Comparison of ENCODE assay signal across 9 cellular contexts in genomic region chr11:68269414-68270081, GRCh38. TPM values are rescaled to one million over a fixed set of nuclear protein-coding genes. Genes with fewer than 3 reads are reported as not detected.
DNase-seq lines count a peak whose midpoint lies in the region; ATAC-seq and TF ChIP-seq lines count a peak whose summit lies in the region.
"Had no signal": no experiment of that assay in that cellular context is flagged by ENCODE, and none has a peak within 500 bp of the region (broad histone marks: within the 10 kb centered on the region; RNA-seq: fewer than 3 reads in every experiment).

No MANE protein-coding gene starts in this region.

- peaks cover 6% of the 10 kb centered on the region for H3K9me3 Mint-ChIP-seq in Caco-2 (ENCODE audit: unreplicated experiment)
- no peaks in the 10 kb centered on the region for H3K9me3 Mint-ChIP-seq in endodermal cell
- H3K9me3 Mint-ChIP-seq in osteocyte (ENCODE audit: unreplicated experiment), result no peaks in the 10 kb centered on the region
- H3K9me3 Mint-ChIP-seq: activated naive CD4-positive, alpha-beta T cell treated with anti-CD3 and anti-CD28 coated beads, Interleukin-2, amount 50 U/mL, for 72 hours had no signal

- CTCF ChIA-PET in Caco-2 (lab: Charles Lee) (interaction anchor here (2.6 to 3.2 kb wide), 2 partner anchors 12 to 29 kb away, joined by 25 to 55 read pairs; no protein-coding TSS in a partner anchor), OCI-LY7 (lab: Charles Lee; ENCODE audit: unreplicated experiment) (no interaction called here)

- H3K9me3 ChIP-seq in Caco-2 (no peaks in the 10 kb centered on the region), OCI-LY7 (ENCODE audit: low read length) (peaks cover 5% of the 10 kb centered on the region; the same call in 1 of the 2 replicates), endodermal cell (ENCODE audit: control insufficient read depth, low read length) (no peaks in the 10 kb centered on the region), upper lobe of right lung (no peaks in the 10 kb centered on the region)

- peaks cover 18% of the 10 kb centered on the region for H3K4me1 ChIP-seq in Caco-2
- H3K4me1 ChIP-seq in OCI-LY7 (ENCODE audit: insufficient read depth, low read length, poor library complexity, severe bottlenecking), result peaks cover 76% of the 10 kb centered on the region
- H3K4me1 ChIP-seq in endodermal cell (ENCODE audit: control insufficient read depth, insufficient read depth, low read length), result no peaks in the 10 kb centered on the region
- peaks cover 25% of the 10 kb centered on the region for H3K4me1 ChIP-seq in upper lobe of right lung

- H3K4me2 ChIP-seq in OCI-LY7 (ENCODE audit: low read length), result peak overlapping the region; percentile 86

- H3K27me3 Mint-ChIP-seq in Caco-2 (ENCODE audit: insufficient read depth, unreplicated experiment) (no peaks in the 10 kb centered on the region), endodermal cell (ENCODE audit: insufficient read depth) (no peaks in the 10 kb centered on the region), osteocyte (ENCODE audit: unreplicated experiment) (no peaks in the 10 kb centered on the region)

- TF ChIP-seq CTCF in Caco-2 (IDR thresholded peaks at IDR 0.05; ENCODE audit: insufficient read depth in 1 of 2, low read depth in 1 of 2, low read length in 1 of 2, severe bottlenecking in 1 of 2, unreplicated experiment in 1 of 2) (no peak), OCI-LY7 (conservative IDR thresholded peaks at IDR 0.05; ENCODE audit: low read length) (no peak), endodermal cell (conservative IDR thresholded peaks at IDR 0.05) (no peak), osteocyte (IDR thresholded peaks at IDR 0.05) (no peak), upper lobe of right lung (IDR thresholded peaks at IDR 0.05) (no peak)

- H3K27ac ChIP-seq in OCI-LY7 (ENCODE audit: low read depth, low read length, poor library complexity, severe bottlenecking) (peak overlapping the region; percentile 96), endodermal cell (ENCODE audit: low read depth, low read length) (no peak overlapping the region), upper lobe of right lung (no peak overlapping the region)

- H3K4me3 Mint-ChIP-seq in Caco-2 (ENCODE audit: unreplicated experiment) (peak overlapping the region; percentile 33), endodermal cell (no peak overlapping the region), osteocyte (ENCODE audit: unreplicated experiment) (peak overlapping the region; percentile 96)

- BruUV-seq in Caco-2 (replicated peaks; lab: Mats Ljungman, UMichigan) (no TSS peak), OCI-LY7 (replicated peaks; lab: Mats Ljungman, UMichigan) (no TSS peak)

- no peak overlapping the region for H3K9ac ChIP-seq in endodermal cell (ENCODE audit: extremely low read depth, low read length, poor library complexity, severe bottlenecking)

- no peak for ATAC-seq in HG03159 (IDR thresholded peaks at IDR 0.05; ENCODE audit: unreplicated experiment)
- no peak for ATAC-seq in HG03565 (IDR thresholded peaks at IDR 0.05; ENCODE audit: unreplicated experiment)
- no peak for ATAC-seq in GM18858 (IDR thresholded peaks at IDR 0.05; ENCODE audit: unreplicated experiment)
- ATAC-seq in upper lobe of right lung, result no peak
- ATAC-seq: activated naive CD4-positive, alpha-beta T cell treated with anti-CD3 and anti-CD28 coated beads, Interleukin-2, amount 50 U/mL, for 72 hours had no signal

- H3K4me3 ChIP-seq in Caco-2 (ENCODE audit: low read depth, low read length) (no peak overlapping the region), OCI-LY7 (ENCODE audit: low read depth, low read length, poor library complexity, severe bottlenecking) (peak overlapping the region; percentile 83), endodermal cell (ENCODE audit: low read length) (peak overlapping the region; percentile 13), upper lobe of right lung (no peak overlapping the region)

- H3K27ac Mint-ChIP-seq in Caco-2 (ENCODE audit: unreplicated experiment) (peak overlapping the region; percentile 98), endodermal cell (peak overlapping the region; percentile 2), osteocyte (ENCODE audit: unreplicated experiment) (peak overlapping the region; percentile 97)

- WGBS in endodermal cell (ENCODE audit: insufficient coverage in 1 of 2, insufficient read length in 1 of 2), 2 experiments, result 91 to 95% methylated on average over 7 to 10 of the region's 10 CpGs

- no peaks in the 10 kb centered on the region for H4K20me1 ChIP-seq in OCI-LY7 (ENCODE audit: insufficient read depth, low read length)

- intact Hi-C loops in Caco-2 (cut with micrococcal nuclease; ENCODE audit: unreplicated experiment), result loop anchor here (2.0 to 10.0 kb wide), 4 partner anchors 27 to 155 kb away; no protein-coding TSS in a partner anchor
- intact Hi-C loops in OCI-LY7 (cut with micrococcal nuclease; ENCODE audit: unreplicated experiment), result loop anchor here (10.0 kb wide), 1 partner anchor 265 kb away; the partner anchor contains the start of gene UNC93B1
- intact Hi-C loops in upper lobe of right lung (cut with DNase I), result no loop called here

- H3K27me3 ChIP-seq in Caco-2 (replicated peaks; ENCODE audit: control insufficient read depth, insufficient read depth, low read length) (no peaks in the 10 kb centered on the region), endodermal cell (ENCODE audit: control insufficient read depth, insufficient read depth, low read length, poor library complexity, severe bottlenecking) (no peaks in the 10 kb centered on the region), upper lobe of right lung (no peaks in the 10 kb centered on the region)

- no peak overlapping the region for H2AFZ ChIP-seq in OCI-LY7 (ENCODE audit: low read length)

- H3K79me2 ChIP-seq in OCI-LY7 (ENCODE audit: insufficient read depth, low read depth, low read length), result peaks cover 59% of the 10 kb centered on the region

- POLR2A ChIA-PET in Caco-2 (lab: Charles Lee) (interaction anchor here (1.4 kb wide), 1 partner anchor 28 kb away, joined by 3 read pairs; no protein-coding TSS in a partner anchor), OCI-LY7 (lab: Charles Lee) (no interaction called here)

- H3K36me3 Mint-ChIP-seq in Caco-2 (ENCODE audit: insufficient read depth, unreplicated experiment) (peaks cover 48% of the 10 kb centered on the region), endodermal cell (ENCODE audit: low read depth) (peaks cover 29% of the 10 kb centered on the region), osteocyte (ENCODE audit: unreplicated experiment) (peaks cover 22% of the 10 kb centered on the region)

- no peaks in the 10 kb centered on the region for H3K9me2 ChIP-seq in OCI-LY7 (ENCODE audit: insufficient read depth, low read length)

- H3K4me1 Mint-ChIP-seq in Caco-2 (ENCODE audit: low read depth, unreplicated experiment) (peaks cover 19% of the 10 kb centered on the region), endodermal cell (peaks cover 16% of the 10 kb centered on the region), osteocyte (ENCODE audit: unreplicated experiment) (peaks cover 33% of the 10 kb centered on the region)

- DNase-seq in Caco-2, result peak in 1 of 2 experiments; percentile 21
- no peak for DNase-seq in OCI-LY7 (ENCODE audit: low spot score)
- DNase-seq in endodermal cell, result no peak
- no peak for DNase-seq in osteocyte (ENCODE audit: extremely low spot score, unreplicated experiment)
- DNase-seq in upper lobe of right lung, result no peak

- H3K36me3 ChIP-seq in Caco-2 (ENCODE audit: control insufficient read depth, insufficient read depth, low read length) (peaks cover 13% of the 10 kb centered on the region), OCI-LY7 (ENCODE audit: insufficient read depth, low read length) (peaks cover 56% of the 10 kb centered on the region), endodermal cell (ENCODE audit: control insufficient read depth, insufficient read depth, low read length) (peaks cover 25% of the 10 kb centered on the region), upper lobe of right lung (peaks cover 33% of the 10 kb centered on the region)

RNA-seq across cellular contexts. Expression of gene C11orf24, which starts 2.2 kb away (rescaled TPM):
- total RNA-seq in Caco-2 (2022), result 79.8 and 83.2 TPM in 2 replicates
- total RNA-seq in OCI-LY7 (2014; rRNA removed; shearing (Covaris generic)), result 53.9 and 81.1 TPM in 2 replicates
- total RNA-seq in OCI-LY7 (2022), result 94.1 and 114 TPM in 2 replicates
- 10 to 100 TPM; 38.4 to 39.4 TPM for total RNA-seq in endodermal cell
- polyA plus RNA-seq in endodermal cell (2013, experiment 1 of 2), result 34.3 TPM
- 33.0 TPM for polyA plus RNA-seq in endodermal cell (2013, experiment 2 of 2)
- total RNA-seq in osteocyte, result 70.1 and 80.9 TPM in 2 replicates
- 26.7 TPM for total RNA-seq in upper lobe of right lung

RNA-seq across cellular contexts. Expression of gene LRP5, which starts 42.8 kb away (rescaled TPM):
- total RNA-seq in Caco-2 (2022) (94.3 TPM in 2 replicates), OCI-LY7 (2022) (0.26 TPM in 1 of 2 replicates, not detected in the other), endodermal cell (10 to 100 TPM; 58.2 to 64.1 TPM), osteocyte (162 and 179 TPM in 2 replicates), upper lobe of right lung (101 TPM)
- 0.59 and 0.60 TPM in 2 replicates for total RNA-seq in OCI-LY7 (2014; rRNA removed; shearing (Covaris generic))
- polyA plus RNA-seq in endodermal cell (2013, experiment 1 of 2), result 37.4 TPM
- 35.9 TPM for polyA plus RNA-seq in endodermal cell (2013, experiment 2 of 2)

RNA-seq across cellular contexts. Expression of gene KMT5B, which starts 56.5 kb away (rescaled TPM):
- total RNA-seq in Caco-2 (2022) (89.1 and 91.2 TPM in 2 replicates), OCI-LY7 (2022) (26.3 and 28.8 TPM in 2 replicates), endodermal cell (10 to 100 TPM; 53.3 to 62.3 TPM), osteocyte (59.4 and 59.8 TPM in 2 replicates), upper lobe of right lung (43.9 TPM)
- 13.9 and 14.3 TPM in 2 replicates for total RNA-seq in OCI-LY7 (2014; rRNA removed; shearing (Covaris generic))
- 55.3 TPM for polyA plus RNA-seq in endodermal cell (2013, experiment 1 of 2)
- 52.0 TPM for polyA plus RNA-seq in endodermal cell (2013, experiment 2 of 2)

Comparison
In these comparisons a context has a peak if more than half of its experiments do, and no peak if none do; other contexts are left out.
1. H3K4me3 ChIP-seq: peak in OCI-LY7 (single experiment) and endodermal cell (single experiment); none in Caco-2 (single experiment) and upper lobe of right lung (single experiment).
2. H3K27ac Mint-ChIP-seq: peak in every context shown above with its lines; median percentile 98 in Caco-2; 97 in osteocyte; 2 in endodermal cell.
3. RNA of gene LRP5, which starts 42.8 kb away (total RNA-seq): 162 to 179 TPM in osteocyte, 101 TPM in upper lobe of right lung (single experiment), 94.3 TPM in Caco-2 and 58.2 to 64.1 TPM in endodermal cell; 0.26 to 0.60 TPM in OCI-LY7; every median in the first group is over 10 times any median in the second.